Comparison of ENCODE assay signal across 24 cellular contexts in the genomic region with DNA sequence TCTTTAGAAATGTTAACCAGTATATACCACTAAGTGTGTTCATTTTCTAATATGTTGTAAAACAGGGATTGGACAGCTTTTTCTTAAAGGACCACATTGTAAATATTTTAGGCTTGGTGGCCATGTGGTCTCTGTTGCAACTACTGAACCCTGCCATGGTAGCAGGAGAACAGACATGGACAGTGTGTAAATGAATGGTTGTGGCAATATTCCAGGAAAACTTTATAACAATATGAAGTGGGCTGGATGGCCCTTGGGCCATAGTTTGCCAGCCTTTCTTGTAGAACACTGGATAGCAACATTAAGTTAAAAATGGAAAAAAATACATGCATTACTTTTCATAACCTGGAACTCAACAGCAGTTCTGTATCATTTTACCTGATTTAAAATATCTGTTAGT.
"Had no signal": no experiment of that assay in that cellular context is flagged by ENCODE, and none has a peak within 500 bp of the region (broad histone marks: within the 10 kb centered on the region; RNA-seq: fewer than 3 reads in every experiment).

No MANE protein-coding gene starts in this region.

- H3K27me3 ChIP-seq: ascending aorta, dorsolateral prefrontal cortex, foreskin keratinocyte, gastroesophageal sphincter, heart right ventricle had no signal

- ATAC-seq: activated naive CD8-positive, alpha-beta T cell treated with anti-CD3 and anti-CD28 coated beads, Interleukin-2, amount 50 U/mL, for 24 hours; activated T-cell treated with anti-CD3 and anti-CD28 coated beads, Interleukin-2, amount 50 U/mL, for 72 hours; foreskin keratinocyte; gastroesophageal sphincter; heart right ventricle; WTC11 had no signal

- H3K27ac ChIP-seq: ascending aorta, coronary artery, foreskin keratinocyte, gastroesophageal sphincter, heart right ventricle, VCaP had no signal

- H3K4me3 ChIP-seq: ascending aorta, coronary artery, dorsolateral prefrontal cortex, gastroesophageal sphincter, heart right ventricle had no signal

- H3K4me1 ChIP-seq: ascending aorta, foreskin keratinocyte, gastroesophageal sphincter had no signal

- DNase-seq: activated CD4-positive, alpha-beta memory T cell treated with anti-CD3 and anti-CD28 coated beads, Interleukin-2, amount 10 ng/mL, durations not matched to agents 7 days and 5 days; activated CD4-positive, alpha-beta T cell treated with anti-CD3 and anti-CD28 coated beads for 1 hour; activated CD4-positive, alpha-beta T cell treated with anti-CD3 and anti-CD28 coated beads for 4 hours; activated CD4-positive, alpha-beta T cell treated with anti-CD3 and anti-CD28 coated beads, Interleukin-2, amount 10 ng/mL, durations not matched to agents 7 days and 5 days; activated CD4-positive, alpha-beta T cell treated with anti-CD3 and anti-CD28 coated beads, Interleukin-2, amount 50 U/mL, for 4 hours; activated CD8-positive, alpha-beta memory T cell treated with anti-CD3 and anti-CD28 coated beads, Interleukin-2, amount 50 U/mL, for 48 hours; activated gamma-delta T cell treated with Interleukin-2 at 50 U/mL for 16 hours; activated naive CD4-positive, alpha-beta T cell treated with Interleukin-2 at 50 U/mL for 16 hours; activated naive CD8-positive, alpha-beta T cell treated with anti-CD3 and anti-CD28 coated beads for 36 hours; activated naive CD8-positive, alpha-beta T cell treated with anti-CD3 and anti-CD28 coated beads, Interleukin-2, amount 50 U/mL, for 24 hours; activated T-cell treated with anti-CD3 and anti-CD28 coated beads for 4 hours; activated T-cell treated with anti-CD3 and anti-CD28 coated beads, Interleukin-2, amount 50 U/mL, for 24 hours; activated T-cell treated with anti-CD3 and anti-CD28 coated beads, Interleukin-2, amount 50 U/mL, for 72 hours; effector memory CD4-positive, alpha-beta T cell; endodermal cell; foreskin keratinocyte; heart right ventricle; T-helper 2 cell had no signal
